ENCODE assay signal across 8 cellular contexts in the genomic region with DNA sequence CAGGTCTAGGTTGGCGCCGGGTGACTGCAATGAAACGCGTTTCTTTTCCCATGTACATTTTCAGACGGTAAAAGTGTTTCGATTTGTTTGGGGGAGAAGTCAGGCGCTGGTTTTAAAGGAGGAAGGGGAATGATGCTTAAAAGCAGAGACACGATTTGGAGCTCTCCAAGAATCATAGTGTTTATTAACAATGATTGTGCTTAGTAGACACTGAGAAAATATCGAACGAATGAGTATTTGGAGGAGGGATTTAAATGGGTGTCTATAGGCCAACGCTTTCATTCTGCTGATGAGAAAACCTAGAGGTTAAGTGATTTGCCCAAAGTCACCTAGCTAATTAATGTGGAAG. TPM values are rescaled to one million over a fixed set of nuclear protein-coding genes. Genes with fewer than 3 reads are reported as not detected.
DNase-seq lines count a peak whose midpoint lies in the region; ATAC-seq and TF ChIP-seq lines count a peak whose summit lies in the region.

No MANE protein-coding gene starts in this region.

- H2BK20ac ChIP-seq in H9 (ENCODE audit: low read depth, low read length, poor library complexity, severe bottlenecking): no peak overlapping the region

- no peak overlapping the region for H3K56ac ChIP-seq in H9 (ENCODE audit: insufficient read length, low read depth, low read length)

- H3K9me3 Mint-ChIP-seq in H9: peaks cover 10 to 16% of the 10 kb centered on the region in 2 experiments
- peaks cover 4% of the 10 kb centered on the region for H3K9me3 Mint-ChIP-seq in activated T-helper 17 cell treated with anti-CD3 and anti-CD28 coated beads, Interleukin-2, amount 50 U/mL, for 72 hours

- no peak overlapping the region for H3K27ac ChIP-seq in H9 (ENCODE audit: insufficient read length, low read depth, low read length)
- H3K27ac ChIP-seq in hepatocyte: peak overlapping the region; percentile 87
- H3K27ac ChIP-seq in skeletal muscle tissue (ENCODE audit: low read depth, low read length): peak overlapping the region; percentile 89

- no peak overlapping the region for H3K14ac ChIP-seq in H9 (ENCODE audit: insufficient read depth, low read length)

- peaks cover 60% of the 10 kb centered on the region for H3K27me3 Mint-ChIP-seq in H9 (ENCODE audit: low read depth)
- no peaks in the 10 kb centered on the region for H3K27me3 Mint-ChIP-seq in activated T-helper 17 cell treated with anti-CD3 and anti-CD28 coated beads, Interleukin-2, amount 50 U/mL, for 72 hours

- no peaks in the 10 kb centered on the region for H3K9me2 ChIP-seq in hepatocyte (replicated peaks; ENCODE audit: insufficient read depth)

- no peak overlapping the region for H3K23ac ChIP-seq in H9 (ENCODE audit: insufficient read length, low read depth, low read length)

- H2BK120ac ChIP-seq in H9 (ENCODE audit: low read depth, low read length, poor library complexity, severe bottlenecking): no peak overlapping the region

- no peaks in the 10 kb centered on the region for H4K20me1 ChIP-seq in H9 (ENCODE audit: control insufficient read depth, insufficient read depth, insufficient read length)
- no peaks in the 10 kb centered on the region for H4K20me1 ChIP-seq in hepatocyte (ENCODE audit: insufficient read depth, poor library complexity, severe bottlenecking)

- H3K9ac ChIP-seq in H9 (ENCODE audit: extremely low read depth, insufficient read length, low read length) (peak overlapping the region; percentile 3), skeletal muscle tissue (ENCODE audit: low read depth in 1 of 3, low read length in 3 of 3) (peak overlapping the region; percentile 76 to 90 (median 85))

- peaks cover 15 to 18% of the 10 kb centered on the region in 2 experiments for H3K4me1 Mint-ChIP-seq in H9
- peaks cover 18% of the 10 kb centered on the region for H3K4me1 Mint-ChIP-seq in activated T-helper 17 cell treated with anti-CD3 and anti-CD28 coated beads, Interleukin-2, amount 50 U/mL, for 72 hours

- no peak overlapping the region for H3T11ph ChIP-seq in H9 (ENCODE audit: low read length)

- H4K8ac ChIP-seq in H9 (replicated peaks; ENCODE audit: insufficient read length, low read depth, low read length): no peak overlapping the region

- H2AFZ ChIP-seq in H9 (ENCODE audit: low read length): peak overlapping the region; percentile 69
- peak overlapping the region; percentile 39 for H2AFZ ChIP-seq in hepatocyte

- H3K4me1 ChIP-seq in H9 (ENCODE audit: insufficient read depth, low read length) (no peaks in the 10 kb centered on the region; the same call in 1 of the 2 replicates), hepatocyte (ENCODE audit: insufficient read depth) (peaks cover 6% of the 10 kb centered on the region), skeletal muscle tissue (ENCODE audit: control insufficient read depth in 3 of 3, insufficient read depth in 3 of 3, low read length in 3 of 3) (peaks cover 8 to 13% (median 10%) of the 10 kb centered on the region in 3 donors)

- DNase-seq in H9 (no peak), hepatocyte (ENCODE audit: low spot score) (no peak), DMS 273 (lab: John Stamatoyannopoulos, UW; ENCODE audit: unreplicated experiment) (no peak), cerebellar nuclear complex (lab: John Stamatoyannopoulos, UW) (no peak)

- H3K4me2 ChIP-seq in H9 (ENCODE audit: insufficient read depth, insufficient read length, low read length) (peak overlapping the region; percentile 42), hepatocyte (peak overlapping the region; percentile 92)

- no peak overlapping the region for H3K18ac ChIP-seq in H9 (ENCODE audit: insufficient read length, low read depth, low read length)

- H3K79me1 ChIP-seq in H9 (ENCODE audit: insufficient read depth, low read depth, low read length, poor library complexity, severe bottlenecking): no peaks in the 10 kb centered on the region

- H3K9me3 ChIP-seq in H9 (ENCODE audit: control insufficient read depth, low read depth, low read length) (no peaks in the 10 kb centered on the region), hepatocyte (ENCODE audit: low read depth) (no peaks in the 10 kb centered on the region), skeletal muscle tissue (ENCODE audit: control insufficient read depth in 3 of 3, low read length in 3 of 3) (no peaks in the 10 kb centered on the region)

- H3K4me3 ChIP-seq in hepatocyte (peak overlapping the region; percentile 60), skeletal muscle tissue (ENCODE audit: low read length in 3 of 3) (peak overlapping the region; percentile 74 to 82 (median 81))

- ATAC-seq in activated T-helper 17 cell treated with anti-CD3 and anti-CD28 coated beads, Interleukin-2, amount 50 U/mL, for 72 hours (replicated peaks): peak; percentile 15
- no peak for ATAC-seq in HG02981 (IDR thresholded peaks at IDR 0.05; ENCODE audit: unreplicated experiment)
- ATAC-seq in GM19452 (IDR thresholded peaks at IDR 0.05; ENCODE audit: unreplicated experiment): no peak

- peak overlapping the region; percentile 63 to 78 for H3K4me3 Mint-ChIP-seq in H9
- H3K4me3 Mint-ChIP-seq in activated T-helper 17 cell treated with anti-CD3 and anti-CD28 coated beads, Interleukin-2, amount 50 U/mL, for 72 hours: peak overlapping the region; percentile 71

- H4K91ac ChIP-seq in H9 (ENCODE audit: insufficient read length, low read depth, low read length): no peak overlapping the region

- peaks cover 6% of the 10 kb centered on the region for H3K23me2 ChIP-seq in H9 (ENCODE audit: insufficient read length, low read depth, low read length, poor library complexity, severe bottlenecking)

- WGBS in H9 (ENCODE audit: extremely low coverage, insufficient read length, low lambda C conversion rate): no CpG with 5 or more reads among the region's 11 CpGs
- WGBS in hepatocyte (ENCODE audit: low lambda C conversion rate, missing lambda C conversion rate): 13% methylated on average over 11 of the region's 11 CpGs

- H4K5ac ChIP-seq in H9 (ENCODE audit: insufficient read length, low read depth, low read length): no peak overlapping the region

- no peak overlapping the region for H2BK5ac ChIP-seq in H9 (ENCODE audit: insufficient read length, low read length)

- no peaks in the 10 kb centered on the region for H3K79me2 ChIP-seq in H9 (ENCODE audit: insufficient read depth, low read length)
- H3K79me2 ChIP-seq in hepatocyte: no peaks in the 10 kb centered on the region

- H3K4ac ChIP-seq in H9 (ENCODE audit: low read depth, low read length): no peak overlapping the region

- TF ChIP-seq CTCF in H9 (conservative IDR thresholded peaks at IDR 0.05) (no peak), hepatocyte (IDR thresholded peaks at IDR 0.05; ENCODE audit: poor library complexity) (no peak)

- H2BK12ac ChIP-seq in H9 (ENCODE audit: insufficient read length, low read depth, low read length): no peak overlapping the region

- H2BK15ac ChIP-seq in H9 (ENCODE audit: low read depth, low read length): no peak overlapping the region

- no peaks in the 10 kb centered on the region for H3K36me3 ChIP-seq in hepatocyte (replicated peaks; ENCODE audit: insufficient read depth, low read depth)
- peaks cover 0 to 3% (median 0%) of the 10 kb centered on the region in 3 donors for H3K36me3 ChIP-seq in skeletal muscle tissue (ENCODE audit: control insufficient read depth in 3 of 3, insufficient read depth in 3 of 3, low read length in 3 of 3)

- H3K27me3 ChIP-seq in H9 (ENCODE audit: insufficient read depth, low read length) (peaks cover 22% of the 10 kb centered on the region; the same call in 1 of the 2 replicates), hepatocyte (peaks cover 23% of the 10 kb centered on the region), skeletal muscle tissue (ENCODE audit: control insufficient read depth in 3 of 3, insufficient read depth in 3 of 3, low read length in 3 of 3) (no peaks in the 10 kb centered on the region)

- peaks cover 9 to 15% (median 13%) of the 10 kb centered on the region in 3 experiments for H3K36me3 Mint-ChIP-seq in H9 (ENCODE audit: insufficient read depth in 1 of 3, low read depth in 3 of 3)
- no peaks in the 10 kb centered on the region for H3K36me3 Mint-ChIP-seq in activated T-helper 17 cell treated with anti-CD3 and anti-CD28 coated beads, Interleukin-2, amount 50 U/mL, for 72 hours (ENCODE audit: low read depth)

- H3K27ac Mint-ChIP-seq in H9: no peak overlapping the region
- H3K27ac Mint-ChIP-seq in activated T-helper 17 cell treated with anti-CD3 and anti-CD28 coated beads, Interleukin-2, amount 50 U/mL, for 72 hours: peak overlapping the region; percentile 74

- H2AK5ac ChIP-seq in H9 (ENCODE audit: insufficient read length, low read length): no peak overlapping the region

RNA-seq across cellular contexts. Expression of a gene that starts 36.9 kb away (rescaled TPM):
- 11.0 and 12.8 TPM in 2 replicates for total RNA-seq in H9 (2021)
- 100 to 1,000 TPM; 123 to 142 TPM for total RNA-seq in activated T-helper 17 cell treated with anti-CD3 and anti-CD28 coated beads, Interleukin-2, amount 50 U/mL, for 72 hours
- total RNA-seq in hepatocyte: 102 and 104 TPM in 2 replicates
- 60.2 and 63.5 TPM in 2 replicates for polyA plus RNA-seq in hepatocyte
- total RNA-seq in skeletal muscle tissue: 59.5 TPM
